8 cellular contexts compared by ENCODE assay signal in the genomic region with DNA sequence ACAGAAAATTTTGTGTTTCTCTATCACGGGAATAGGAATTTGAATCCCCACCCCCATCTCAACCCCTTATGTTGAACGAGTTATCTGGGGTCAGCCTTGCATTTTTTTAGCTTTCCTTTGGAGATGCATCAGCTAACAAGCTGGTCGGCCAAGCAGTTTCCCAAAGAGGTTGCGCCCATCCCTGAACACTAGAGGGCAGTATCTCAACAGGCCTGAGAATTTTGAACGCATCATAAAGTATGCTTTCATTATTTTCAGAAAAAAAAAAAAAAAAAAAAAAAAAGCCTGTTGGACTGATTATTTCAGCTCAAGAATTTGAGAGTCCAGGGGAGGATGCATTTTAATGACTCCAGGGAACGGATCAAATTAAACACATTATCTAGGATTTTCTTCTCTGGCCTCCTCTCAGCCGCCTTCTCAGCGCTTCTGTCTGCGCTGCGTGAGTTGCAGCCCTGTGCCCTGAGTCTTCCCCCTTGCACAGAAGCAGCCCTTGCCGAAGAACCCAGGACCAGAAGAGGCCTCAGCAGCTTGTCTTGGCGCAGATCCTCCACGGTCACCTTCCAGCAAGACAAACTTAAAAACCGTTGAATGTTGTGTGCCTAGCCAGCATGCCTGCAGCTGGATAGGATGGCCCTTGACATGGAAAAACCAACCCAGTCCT.
DNase-seq lines count a peak whose midpoint lies in the region; ATAC-seq and TF ChIP-seq lines count a peak whose summit lies in the region.

No MANE protein-coding gene starts in this region.

- H3K4me3 ChIP-seq in BJ (ENCODE audit: low read depth, low read length) (no peak overlapping the region), endodermal cell (ENCODE audit: low read length) (no peak overlapping the region)

- intact Hi-C loops in activated CD4-positive, alpha-beta memory T cell treated with anti-CD3 and anti-CD28 coated beads for 36 hours (cut with micrococcal nuclease) = loop anchor here (1.0 kb wide), 2 partner anchors 422 to 441 kb away; no protein-coding TSS in a partner anchor

- H3K4me3 Mint-ChIP-seq in activated CD4-positive, alpha-beta memory T cell treated with anti-CD3 and anti-CD28 coated beads for 36 hours = no peak overlapping the region
- no peak overlapping the region for H3K4me3 Mint-ChIP-seq in endodermal cell

- H3K9me3 Mint-ChIP-seq in activated CD4-positive, alpha-beta memory T cell treated with anti-CD3 and anti-CD28 coated beads for 36 hours = no peaks in the 10 kb centered on the region
- no peaks in the 10 kb centered on the region for H3K9me3 Mint-ChIP-seq in endodermal cell

- TF ChIP-seq CTCF in BJ (IDR thresholded peaks at IDR 0.05; ENCODE audit: insufficient read depth, low read depth, low read length) = peak; percentile 92
- peak; percentile 91 for TF ChIP-seq CTCF in endodermal cell (conservative IDR thresholded peaks at IDR 0.05)

- H3K9me3 ChIP-seq in endodermal cell (ENCODE audit: control insufficient read depth, low read length) = no peaks in the 10 kb centered on the region

- H3K36me3 Mint-ChIP-seq in activated CD4-positive, alpha-beta memory T cell treated with anti-CD3 and anti-CD28 coated beads for 36 hours = no peaks in the 10 kb centered on the region
- H3K36me3 Mint-ChIP-seq in endodermal cell (ENCODE audit: low read depth) = no peaks in the 10 kb centered on the region

- H3K27me3 ChIP-seq in BJ (ENCODE audit: control insufficient read depth, insufficient read depth, low read length) (no peaks in the 10 kb centered on the region), endodermal cell (ENCODE audit: control insufficient read depth, insufficient read depth, low read length, poor library complexity, severe bottlenecking) (no peaks in the 10 kb centered on the region)

- DNase-seq in BJ (ENCODE audit: low read depth) (no peak), NCI-H2227 (lab: John Stamatoyannopoulos, UW; ENCODE audit: unreplicated experiment) (peak; percentile 81), endodermal cell (peak; percentile 86), midbrain (lab: John Stamatoyannopoulos, UW) (peak; percentile 63)
- DNase-seq in activated CD4-positive, alpha-beta memory T cell treated with anti-CD3 and anti-CD28 coated beads for 36 hours = peak; percentile 69
- peak; percentile 27 to 38 for DNase-seq in stimulated activated CD8-positive, alpha-beta memory T cell treated with anti-CD3 and anti-CD28 coated beads, Interleukin-7, amount 100 ng/mL, for 1 hour (ENCODE audit: low read depth in 2 of 2)

- peaks cover 4% of the 10 kb centered on the region for H3K4me1 Mint-ChIP-seq in activated CD4-positive, alpha-beta memory T cell treated with anti-CD3 and anti-CD28 coated beads for 36 hours (ENCODE audit: low read depth)
- H3K4me1 Mint-ChIP-seq in endodermal cell = peaks cover 1% of the 10 kb centered on the region

- no peak overlapping the region for H3K9ac ChIP-seq in endodermal cell (ENCODE audit: extremely low read depth, low read length, poor library complexity, severe bottlenecking)

- no peak overlapping the region for H3K27ac ChIP-seq in endodermal cell (ENCODE audit: low read depth, low read length)

- POLR2A ChIA-PET in BJ (lab: Charles Lee) = no interaction called here
- POLR2A ChIA-PET in activated CD4-positive, alpha-beta memory T cell treated with anti-CD3 and anti-CD28 coated beads for 36 hours (lab: Charles Lee) = no interaction called here

- WGBS in endodermal cell (ENCODE audit: insufficient coverage in 1 of 2, insufficient read length in 1 of 2), 2 experiments = 38 to 57% methylated on average over 5 to 13 of the region's 14 CpGs

- H3K36me3 ChIP-seq in BJ (ENCODE audit: control insufficient read depth, insufficient read depth, low read length) = no peaks in the 10 kb centered on the region
- H3K36me3 ChIP-seq in endodermal cell (ENCODE audit: control insufficient read depth, insufficient read depth, low read length) = no peaks in the 10 kb centered on the region

- H3K4me1 ChIP-seq in endodermal cell (ENCODE audit: control insufficient read depth, insufficient read depth, low read length) = no peaks in the 10 kb centered on the region

- ATAC-seq in GM19438 (IDR thresholded peaks at IDR 0.05; ENCODE audit: low read depth, unreplicated experiment) = peak; percentile 44
- no peak for ATAC-seq in HG02610 (IDR thresholded peaks at IDR 0.05; ENCODE audit: unreplicated experiment)

- H3K27ac Mint-ChIP-seq in activated CD4-positive, alpha-beta memory T cell treated with anti-CD3 and anti-CD28 coated beads for 36 hours = no peak overlapping the region
- H3K27ac Mint-ChIP-seq in endodermal cell = no peak overlapping the region

- H3K27me3 Mint-ChIP-seq in activated CD4-positive, alpha-beta memory T cell treated with anti-CD3 and anti-CD28 coated beads for 36 hours = peaks cover 6% of the 10 kb centered on the region
- H3K27me3 Mint-ChIP-seq in endodermal cell (ENCODE audit: insufficient read depth) = no peaks in the 10 kb centered on the region

- CTCF ChIA-PET in BJ (lab: Yijun Ruan, JAX) = interaction anchor here (0.6 to 3.2 kb wide), 35 partner anchors 9 to 938 kb away, joined by 3 to 45 read pairs (median 4); no protein-coding TSS in a partner anchor
- CTCF ChIA-PET in activated CD4-positive, alpha-beta memory T cell treated with anti-CD3 and anti-CD28 coated beads for 36 hours (lab: Charles Lee) = interaction anchor here (0.6 to 4.5 kb wide), 36 partner anchors 9 to 697 kb away, joined by 3 to 64 read pairs (median 4); no protein-coding TSS in a partner anchor
